In genomic region chr2:28595323-28595722, GRCh38 we compare ENCODE assay signal across 14 cellular contexts.
DNase-seq lines count a peak whose midpoint lies in the region; ATAC-seq and TF ChIP-seq lines count a peak whose summit lies in the region.
"Had no signal": no experiment of that assay in that cellular context is flagged by ENCODE, and none has a peak within 500 bp of the region (broad histone marks: within the 10 kb centered on the region; RNA-seq: fewer than 3 reads in every experiment).

No MANE protein-coding gene starts in this region.

- H3K9ac ChIP-seq in MM.1S (ENCODE audit: low read length) (peak overlapping the region; percentile 74), muscle layer of colon (ENCODE audit: low read length) (no peak overlapping the region)

- no peaks in the 10 kb centered on the region for H3K9me2 ChIP-seq in MM.1S (replicated peaks; ENCODE audit: insufficient read depth, low read length)

- H3K4me3 ChIP-seq in MM.1S (ENCODE audit: low read length) (peak overlapping the region; percentile 53; the same call in 1 of the 2 replicates), body of pancreas (no peak overlapping the region), muscle layer of colon (ENCODE audit: low read depth in 1 of 2, low read length in 2 of 2) (peak overlapping the region in 1 of 2 donors; percentile 48), thoracic aorta (no peak overlapping the region)

- H3K4me2 ChIP-seq in MM.1S (ENCODE audit: low read depth, low read length): peak overlapping the region; percentile 94

- DNase-seq in MM.1S: no peak
- no peak for DNase-seq in body of pancreas
- DNase-seq in thoracic aorta (ENCODE audit: low spot score): no peak
- no peak for DNase-seq in NCI-H1105 (lab: John Stamatoyannopoulos, UW)
- no peak for DNase-seq in activated naive CD4-positive, alpha-beta T cell treated with Interleukin-2 at 50 U/mL for 16 hours
- DNase-seq in SK-N-DZ (ENCODE audit: low spot score): no peak
- DNase-seq in stimulated activated CD4-positive, alpha-beta T cell treated with anti-CD3 and anti-CD28 coated beads, Interleukin-4, amount 100 ng/mL, for 4 hours: no peak
- DNase-seq: activated CD8-positive, alpha-beta memory T cell treated with anti-CD3 and anti-CD28 coated beads for 24 hours; C1 segment of cervical spinal cord; mesendoderm; NCI-H82; SIG-M5; stimulated activated CD4-positive, alpha-beta T cell treated with anti-CD3 and anti-CD28 coated beads, Interleukin-1b, Interleukin-23, amount 100 ng/mL, for 48 hours had no signal

- intact Hi-C loops in body of pancreas (cut with DNase I): no loop called here

- H3K36me3 ChIP-seq in MM.1S (replicated peaks; ENCODE audit: insufficient read depth, low read length) (no peaks in the 10 kb centered on the region), body of pancreas (replicated peaks in 1 of 2; ENCODE audit: insufficient read depth in 1 of 2, low read depth in 2 of 2) (no peaks in the 10 kb centered on the region), muscle layer of colon (ENCODE audit: insufficient read depth, low read length) (no peaks in the 10 kb centered on the region), thoracic aorta (no peaks in the 10 kb centered on the region)

- no peak for TF ChIP-seq POLR2A in body of pancreas (IDR thresholded peaks at IDR 0.05)

- H3K9me3 ChIP-seq in MM.1S (replicated peaks; ENCODE audit: insufficient read depth, low read length) (no peaks in the 10 kb centered on the region), body of pancreas (no peaks in the 10 kb centered on the region), muscle layer of colon (ENCODE audit: low read length) (no peaks in the 10 kb centered on the region), thoracic aorta (no peaks in the 10 kb centered on the region)

- H3F3A ChIP-seq in MM.1S (ENCODE audit: insufficient read depth, low read length): peaks cover 10% of the 10 kb centered on the region

- H3K4me1 ChIP-seq in MM.1S (ENCODE audit: low read length): peaks cover 18% of the 10 kb centered on the region
- H3K4me1 ChIP-seq in body of pancreas: peaks cover 13% of the 10 kb centered on the region
- H3K4me1 ChIP-seq in muscle layer of colon (ENCODE audit: insufficient read depth, low read length): peaks cover 15% of the 10 kb centered on the region
- H3K4me1 ChIP-seq in thoracic aorta (ENCODE audit: control insufficient read depth in 1 of 2, low read depth in 2 of 2): peaks cover 16 to 61% of the 10 kb centered on the region in 2 donors

- WGBS in body of pancreas, 2 donors: 86 to 88% methylated on average over 4 of the region's 4 CpGs

- H3K79me2 ChIP-seq in MM.1S (ENCODE audit: low read length): no peaks in the 10 kb centered on the region

- no peaks in the 10 kb centered on the region for H3K27me3 ChIP-seq in MM.1S (replicated peaks; ENCODE audit: insufficient read depth, low read length)
- H3K27me3 ChIP-seq in body of pancreas: no peaks in the 10 kb centered on the region
- no peaks in the 10 kb centered on the region for H3K27me3 ChIP-seq in muscle layer of colon (ENCODE audit: control insufficient read depth in 1 of 2, insufficient read depth in 2 of 2, low read length in 2 of 2)
- H3K27me3 ChIP-seq in thoracic aorta (replicated peaks; ENCODE audit: insufficient read depth): no peaks in the 10 kb centered on the region

- H3K27ac ChIP-seq in MM.1S (ENCODE audit: low read length) (peak overlapping the region; percentile 90), body of pancreas (peak overlapping the region; percentile 71 to 90 (median 82)), muscle layer of colon (ENCODE audit: low read depth, low read length) (peak overlapping the region; percentile 88), thoracic aorta (peak overlapping the region; percentile 87 to 97)

- H4K20me1 ChIP-seq in MM.1S (ENCODE audit: insufficient read depth, low read length): no peaks in the 10 kb centered on the region

- TF ChIP-seq CTCF in MM.1S (IDR thresholded peaks at IDR 0.05; ENCODE audit: low read length) (no peak), body of pancreas (IDR thresholded peaks at IDR 0.05) (no peak), thoracic aorta (IDR thresholded peaks at IDR 0.05) (no peak)

- ATAC-seq in body of pancreas: no peak
- no peak for ATAC-seq in thoracic aorta (ENCODE audit: insufficient number of reproducible peaks, low FRiP score, low read depth)

- peak overlapping the region; percentile 80 for H2AFZ ChIP-seq in MM.1S (ENCODE audit: low read length)
